In the genomic region with DNA sequence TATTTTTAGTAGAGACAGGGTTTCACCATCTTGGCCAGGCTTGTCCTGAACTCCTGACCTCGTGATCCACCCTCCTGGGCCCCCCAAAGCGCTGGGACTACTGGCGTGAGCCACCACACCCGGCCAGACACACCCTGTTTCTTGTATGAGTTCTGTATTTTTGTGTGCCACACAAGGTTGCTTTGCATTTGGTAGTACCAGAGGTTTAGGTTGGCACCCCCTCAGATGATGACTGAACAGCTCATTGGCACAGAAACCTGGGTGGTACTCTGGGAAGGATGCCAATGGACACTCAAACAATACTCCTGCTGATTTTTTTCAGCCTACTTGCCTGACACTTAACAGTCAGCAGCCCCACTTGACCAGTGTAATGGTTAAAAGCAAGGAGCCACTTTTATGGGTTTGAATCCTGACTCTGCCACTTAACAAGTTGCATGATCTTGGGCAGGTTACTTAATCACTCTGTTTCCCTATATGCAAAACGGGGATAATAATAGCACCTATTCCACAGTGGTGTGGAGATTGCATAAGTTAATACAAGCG, we compare ENCODE assay signal across 13 cellular contexts. TPM values are rescaled to one million over a fixed set of nuclear protein-coding genes. Genes with fewer than 3 reads are reported as not detected.
A peak's percentile ranks its signal among the peaks of the same experiment; 100 is the strongest.
DNase-seq lines count a peak whose midpoint lies in the region; ATAC-seq and TF ChIP-seq lines count a peak whose summit lies in the region.
"Had no signal": no experiment of that assay in that cellular context is flagged by ENCODE, and none has a peak within 500 bp of the region (broad histone marks: within the 10 kb centered on the region; RNA-seq: fewer than 3 reads in every experiment).

No MANE protein-coding gene starts in this region.

- peak overlapping the region; percentile 52 for H3K27ac Mint-ChIP-seq in Calu3 (ENCODE audit: unreplicated experiment)
- H3K27ac Mint-ChIP-seq in activated CD4-positive, alpha-beta memory T cell treated with anti-CD3 and anti-CD28 coated beads, Interleukin-2, amount 10 ng/mL, durations not matched to agents 7 days and 5 days, result no peak overlapping the region
- H3K27ac Mint-ChIP-seq: activated naive CD4-positive, alpha-beta T cell treated with anti-CD3 and anti-CD28 coated beads, Interleukin-2, amount 50 U/mL, for 24 hours had no signal

- CTCF ChIA-PET in Calu3 (lab: Charles Lee), result no interaction called here
- CTCF ChIA-PET in activated CD4-positive, alpha-beta memory T cell treated with anti-CD3 and anti-CD28 coated beads, Interleukin-2, amount 10 ng/mL, durations not matched to agents 7 days and 5 days (lab: Charles Lee), result no interaction called here

- POLR2A ChIA-PET in activated CD4-positive, alpha-beta memory T cell treated with anti-CD3 and anti-CD28 coated beads, Interleukin-2, amount 10 ng/mL, durations not matched to agents 7 days and 5 days (lab: Charles Lee), result no interaction called here

- no peaks in the 10 kb centered on the region for H3K27me3 Mint-ChIP-seq in Calu3 (ENCODE audit: unreplicated experiment)
- H3K27me3 Mint-ChIP-seq in activated CD4-positive, alpha-beta memory T cell treated with anti-CD3 and anti-CD28 coated beads, Interleukin-2, amount 10 ng/mL, durations not matched to agents 7 days and 5 days, result no peaks in the 10 kb centered on the region
- H3K27me3 Mint-ChIP-seq: activated naive CD4-positive, alpha-beta T cell treated with anti-CD3 and anti-CD28 coated beads, Interleukin-2, amount 50 U/mL, for 24 hours had no signal

- peaks cover 30% of the 10 kb centered on the region for H3K4me1 Mint-ChIP-seq in Calu3 (ENCODE audit: low read depth, unreplicated experiment)
- peaks cover 19% of the 10 kb centered on the region for H3K4me1 Mint-ChIP-seq in activated CD4-positive, alpha-beta memory T cell treated with anti-CD3 and anti-CD28 coated beads, Interleukin-2, amount 10 ng/mL, durations not matched to agents 7 days and 5 days
- H3K4me1 Mint-ChIP-seq: activated naive CD4-positive, alpha-beta T cell treated with anti-CD3 and anti-CD28 coated beads, Interleukin-2, amount 50 U/mL, for 24 hours had no signal

- no peaks in the 10 kb centered on the region for H3K36me3 Mint-ChIP-seq in Calu3 (ENCODE audit: insufficient read depth, unreplicated experiment)
- H3K36me3 Mint-ChIP-seq in activated CD4-positive, alpha-beta memory T cell treated with anti-CD3 and anti-CD28 coated beads, Interleukin-2, amount 10 ng/mL, durations not matched to agents 7 days and 5 days (ENCODE audit: low read depth), result peaks cover 3% of the 10 kb centered on the region
- H3K36me3 Mint-ChIP-seq: activated naive CD4-positive, alpha-beta T cell treated with anti-CD3 and anti-CD28 coated beads, Interleukin-2, amount 50 U/mL, for 24 hours had no signal

- ATAC-seq in GM21723 (IDR thresholded peaks at IDR 0.05; ENCODE audit: unreplicated experiment), result peak; percentile 34
- no peak for ATAC-seq in HG03521 (IDR thresholded peaks at IDR 0.05; ENCODE audit: unreplicated experiment)

- no peak for TF ChIP-seq CTCF in Calu3 (IDR thresholded peaks at IDR 0.05; ENCODE audit: unreplicated experiment)
- TF ChIP-seq CTCF in fibroblast of pulmonary artery (IDR thresholded peaks at IDR 0.05; ENCODE audit: low read length, missing control alignments), result no peak

- H3K4me3 ChIP-seq in fibroblast of pulmonary artery (replicated peaks; ENCODE audit: low read depth, low read length), result no peak overlapping the region

- intact Hi-C loops in Calu3 (cut with micrococcal nuclease; ENCODE audit: unreplicated experiment), result loop anchor here (10.0 kb wide), 1 partner anchor 65 kb away; no protein-coding TSS in a partner anchor

- peak; percentile 31 for DNase-seq in Calu3
- peak; percentile 72 to 82 for DNase-seq in NOMO-1 (lab: John Stamatoyannopoulos, UW; ENCODE audit: unreplicated experiment in 2 of 2)
- DNase-seq in fibroblast of pulmonary artery (ENCODE audit: low read depth), result peak; percentile 16
- DNase-seq in activated CD4-positive, alpha-beta memory T cell treated with anti-CD3 and anti-CD28 coated beads, Interleukin-2, amount 10 ng/mL, durations not matched to agents 7 days and 5 days, result no peak
- no peak for DNase-seq in activated T-cell treated with anti-CD3 and anti-CD28 coated beads, Interleukin-2, amount 50 U/mL, for 48 hours
- no peak for DNase-seq in pons (ENCODE audit: low spot score)
- DNase-seq: mesendoderm; NCI-H510A; stimulated activated CD4-positive, alpha-beta T cell treated with anti-CD3 and anti-CD28 coated beads, Interleukin-12 subunit alpha, Interleukin-12 subunit beta, amount 100 ng/mL, for 4 hours had no signal

- BruUV-seq in Calu3 (replicated peaks; lab: Mats Ljungman, UMichigan), result no TSS peak

- H3K9me3 Mint-ChIP-seq in Calu3 (ENCODE audit: low read depth, unreplicated experiment), result no peaks in the 10 kb centered on the region
- H3K9me3 Mint-ChIP-seq in activated CD4-positive, alpha-beta memory T cell treated with anti-CD3 and anti-CD28 coated beads, Interleukin-2, amount 10 ng/mL, durations not matched to agents 7 days and 5 days, result peaks cover 6% of the 10 kb centered on the region
- H3K9me3 Mint-ChIP-seq: activated naive CD4-positive, alpha-beta T cell treated with anti-CD3 and anti-CD28 coated beads, Interleukin-2, amount 50 U/mL, for 24 hours had no signal

- H3K4me3 Mint-ChIP-seq in Calu3 (ENCODE audit: low read depth, unreplicated experiment), result no peak overlapping the region
- no peak overlapping the region for H3K4me3 Mint-ChIP-seq in activated CD4-positive, alpha-beta memory T cell treated with anti-CD3 and anti-CD28 coated beads, Interleukin-2, amount 10 ng/mL, durations not matched to agents 7 days and 5 days
- H3K4me3 Mint-ChIP-seq: activated naive CD4-positive, alpha-beta T cell treated with anti-CD3 and anti-CD28 coated beads, Interleukin-2, amount 50 U/mL, for 24 hours had no signal

RNA-seq across cellular contexts. Expression of gene BCL2A1, which starts 39.2 kb away (rescaled TPM):
- not detected in 2 replicates for total RNA-seq in Calu3 (2022)
- total RNA-seq in activated CD4-positive, alpha-beta memory T cell treated with anti-CD3 and anti-CD28 coated beads, Interleukin-2, amount 10 ng/mL, durations not matched to agents 7 days and 5 days, result 10 to 100 TPM; 12.3 to 14.1 TPM
- total RNA-seq: endothelial cell of umbilical vein had no signal

RNA-seq across cellular contexts. Expression of gene ZFAND6, which starts 49.3 kb away (rescaled TPM):
- total RNA-seq in Calu3 (2022), result 87.5 and 88.6 TPM in 2 replicates
- total RNA-seq in activated CD4-positive, alpha-beta memory T cell treated with anti-CD3 and anti-CD28 coated beads, Interleukin-2, amount 10 ng/mL, durations not matched to agents 7 days and 5 days, result 10 to 100 TPM; 46.7 to 48.7 TPM

Comparison
In these comparisons a context has a peak if more than half of its experiments do, and no peak if none do; other contexts are left out.
1. DNase-seq: peak in Calu3 (single experiment), NOMO-1 (2 of 2) and fibroblast of pulmonary artery (single experiment); none in activated CD4-positive, alpha-beta memory T cell treated with anti-CD3 and anti-CD28 coated beads, Interleukin-2, amount 10 ng/mL, durations not matched to agents 7 days and 5 days (single experiment), activated T-cell treated with anti-CD3 and anti-CD28 coated beads, Interleukin-2, amount 50 U/mL, for 48 hours (0 of 2) and pons (single experiment).
2. RNA of gene BCL2A1, which starts 39.2 kb away (total RNA-seq): 12.3 to 14.1 TPM in activated CD4-positive, alpha-beta memory T cell treated with anti-CD3 and anti-CD28 coated beads, Interleukin-2, amount 10 ng/mL, durations not matched to agents 7 days and 5 days; not detected in Calu3; every median in the first group is over 10 times any median in the second.